12 cellular contexts compared by ENCODE assay signal in genomic region chr4:3613980-3614730, GRCh38.
DNase-seq lines count a peak whose midpoint lies in the region; ATAC-seq and TF ChIP-seq lines count a peak whose summit lies in the region.
"Had no signal": no experiment of that assay in that cellular context is flagged by ENCODE, and none has a peak within 500 bp of the region (broad histone marks: within the 10 kb centered on the region; RNA-seq: fewer than 3 reads in every experiment).

No MANE protein-coding gene starts in this region.

- H3K4me3 ChIP-seq in aorta (ENCODE audit: low read length in 2 of 2) = no peak overlapping the region

- H3K36me3 ChIP-seq in aorta (ENCODE audit: control insufficient read depth in 1 of 2, insufficient read depth in 2 of 2, low read length in 1 of 2) = no peaks in the 10 kb centered on the region

- 44 to 46% methylated on average over 21 to 24 of the region's 24 CpGs for WGBS in aorta, 2 donors

- H3K27me3 ChIP-seq in aorta (ENCODE audit: control insufficient read depth in 1 of 2, insufficient read depth in 2 of 2, low read length in 1 of 2) = no peaks in the 10 kb centered on the region

- no peaks in the 10 kb centered on the region for H3K9me3 ChIP-seq in aorta (ENCODE audit: control insufficient read depth, low read length)

- DNase-seq in Right ventricle myocardium inferior (ENCODE audit: missing footprints) = no peak
- DNase-seq in cardiac septum (ENCODE audit: low spot score) = no peak
- DNase-seq in left colon = peak in 1 of 2 donors; percentile 33
- DNase-seq in aorta = peak in 1 of 2 donors; percentile 73
- no peak for DNase-seq in NCI-H748 treated with DMSO at 0.1 percent for 48 hours (lab: John Stamatoyannopoulos, UW)
- no peak for DNase-seq in central memory CD4-positive, alpha-beta T cell
- DNase-seq: amniotic stem cell; effector memory CD8-positive, alpha-beta T cell; midbrain; T1000 had no signal

- no peak overlapping the region for H3K27ac ChIP-seq in aorta (ENCODE audit: low read depth in 1 of 2, low read length in 2 of 2)

- peak; percentile 72 for ATAC-seq in Right ventricle myocardium inferior
- peak; percentile 30; the same call in 1 of the 3 replicates for ATAC-seq in SK-N-SH treated with all-trans-retinoic acid at 6 μM for 48 hours
- ATAC-seq in left colon = peak; percentile 63
- ATAC-seq in aorta (ENCODE audit: low FRiP score) = peak; percentile 19
- ATAC-seq in HG03469 (IDR thresholded peaks at IDR 0.05; ENCODE audit: unreplicated experiment) = no peak
- ATAC-seq: effector memory CD8-positive, alpha-beta T cell had no signal

- no peaks in the 10 kb centered on the region for H3K4me1 ChIP-seq in aorta (ENCODE audit: control insufficient read depth in 1 of 2, insufficient read depth in 2 of 2, low read length in 2 of 2)

- intact Hi-C loops in Right ventricle myocardium inferior (cut with DNase I) = no loop called here
- intact Hi-C loops in cardiac septum (cut with DNase I) = no loop called here
- intact Hi-C loops in left colon (cut with DNase I, micrococcal nuclease) = no loop called here
- intact Hi-C loops in aorta (cut with DNase I) = no loop called here

TF ChIP-seq in SK-N-SH treated with all-trans-retinoic acid at 6 μM for 48 hours, 23 proteins besides CTCF, POLR2A, EP300 and RAD21:
- TF ChIP-seq OSR1 (CRISPR knock-in tag; IDR thresholded peaks at IDR 0.05) (no peak), ZNF8 (CRISPR knock-in tag; IDR thresholded peaks at IDR 0.05) (no peak), TSHZ2 (CRISPR knock-in tag; IDR thresholded peaks at IDR 0.05) (peak; percentile 93; the same call in 1 of the 2 replicates), ZC3H10 (CRISPR knock-in tag; IDR thresholded peaks at IDR 0.05) (no peak), ISL1 (CRISPR knock-in tag; IDR thresholded peaks at IDR 0.05) (0 out of 2 replicates have a peak, but pooled peaks have one; percentile 22), ZNF565 (CRISPR knock-in tag; conservative IDR thresholded peaks at IDR 0.05; ENCODE audit: low read depth) (0 out of 2 replicates have a peak, but pooled peaks have one; percentile 71), ARNTL (CRISPR knock-in tag; IDR thresholded peaks at IDR 0.05; ENCODE audit: borderline replicate concordance, low read depth) (no peak), ZFP3 (CRISPR knock-in tag; IDR thresholded peaks at IDR 0.05) (0 out of 2 replicates have a peak, but pooled peaks have one; percentile 69), GLIS3 (CRISPR knock-in tag; IDR thresholded peaks at IDR 0.05) (no peak), CREB5 (CRISPR knock-in tag; IDR thresholded peaks at IDR 0.05; ENCODE audit: low read depth) (no peak)
TF ChIP-seq in SK-N-SH treated with all-trans-retinoic acid at 6 μM for 48 hours: peak in this region for 4.
